Comparison of ENCODE assay signal across 31 cellular contexts in the genomic region with DNA sequence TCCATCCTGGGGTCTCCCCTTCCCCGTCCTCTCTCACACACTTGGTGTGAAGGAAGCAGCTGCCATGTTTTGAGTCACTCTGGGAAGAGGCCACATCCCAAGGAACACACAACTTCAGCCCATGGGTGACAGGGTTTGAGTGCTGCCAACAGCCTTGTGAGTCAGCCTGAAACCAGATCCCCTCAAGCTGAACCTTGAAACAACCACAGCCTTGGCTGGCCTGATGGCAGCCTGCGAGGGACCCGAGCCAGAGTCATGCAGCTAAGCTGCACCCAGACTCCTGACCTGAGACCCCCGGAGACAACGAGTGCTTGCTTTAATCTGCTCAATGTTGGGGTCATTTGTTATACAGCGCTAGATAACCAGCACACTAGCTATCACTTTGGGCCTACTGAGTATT. TPM values are rescaled to one million over a fixed set of nuclear protein-coding genes. Genes with fewer than 3 reads are reported as not detected.
DNase-seq lines count a peak whose midpoint lies in the region; ATAC-seq and TF ChIP-seq lines count a peak whose summit lies in the region.
"Had no signal": no experiment of that assay in that cellular context is flagged by ENCODE, and none has a peak within 500 bp of the region (broad histone marks: within the 10 kb centered on the region; RNA-seq: fewer than 3 reads in every experiment).

No MANE protein-coding gene starts in this region.

- no peaks in the 10 kb centered on the region for H3K36me3 Mint-ChIP-seq in activated T-cell treated with anti-CD3 and anti-CD28 coated beads, Interleukin-2, amount 50 U/mL, for 24 hours (ENCODE audit: low read depth)
- H3K36me3 Mint-ChIP-seq: mesothelial cell of epicardium had no signal

- no peak overlapping the region for H3K4me3 Mint-ChIP-seq in activated T-cell treated with anti-CD3 and anti-CD28 coated beads, Interleukin-2, amount 50 U/mL, for 24 hours
- H3K4me3 Mint-ChIP-seq: activated naive CD4-positive, alpha-beta T cell treated with anti-CD3 and anti-CD28 coated beads for 36 hours; activated T-helper 1 cell treated with anti-CD3 and anti-CD28 coated beads, Interleukin-12 subunit alpha, Interleukin-12 subunit beta, Interleukin-2, Interleukin-4 antibody, amounts not matched to agents 30 ng/mL and 10 ng/mL and 1 ng/mL, durations not matched to agents 14 hours and 24 hours and 36 hours; CD4-positive, alpha-beta T cell; central memory CD8-positive, alpha-beta T cell; mesothelial cell of epicardium; naive B cell; T-helper 1 cell treated with Interleukin-12 subunit alpha and Interleukin-12 subunit beta and Interleukin-4 antibody, amounts not matched to agents 30 μg/mL and 1 μg/mL, for 36 hours had no signal

- no peak overlapping the region for H3K4me3 ChIP-seq in MG63
- H3K4me3 ChIP-seq: body of pancreas, tibial artery had no signal

- peak; percentile 69 for DNase-seq in MG63
- peak; percentile 50 for DNase-seq in myocyte (ENCODE audit: low read depth)
- DNase-seq in hypothalamus (lab: John Stamatoyannopoulos, UW): no peak
- no peak for DNase-seq in activated T-cell treated with anti-CD3 and anti-CD28 coated beads, Interleukin-2, amount 50 U/mL, for 24 hours
- DNase-seq in DMS 273 (lab: John Stamatoyannopoulos, UW; ENCODE audit: unreplicated experiment): no peak
- DNase-seq: activated CD4-positive, alpha-beta T cell treated with anti-CD3 and anti-CD28 coated beads, Interleukin-2, amount 50 U/mL, for 4 hours; activated naive CD4-positive, alpha-beta T cell treated with anti-CD3 and anti-CD28 coated beads for 36 hours; body of pancreas; CD4-positive, alpha-beta T cell; Kasumi-1; kidney; naive B cell; NCI-H1694; NCI-H446 treated with DMSO at 0.1 percent for 48 hours; OCI-M1; right cardiac atrium; stimulated activated CD8-positive, alpha-beta memory T cell treated with anti-CD3 and anti-CD28 coated beads, Interleukin-4, amount 100 ng/mL, for 48 hours; tibial artery had no signal

- no peak overlapping the region for H3K27ac Mint-ChIP-seq in activated T-cell treated with anti-CD3 and anti-CD28 coated beads, Interleukin-2, amount 50 U/mL, for 24 hours
- H3K27ac Mint-ChIP-seq: activated naive CD4-positive, alpha-beta T cell treated with anti-CD3 and anti-CD28 coated beads for 36 hours; activated T-helper 1 cell treated with anti-CD3 and anti-CD28 coated beads, Interleukin-12 subunit alpha, Interleukin-12 subunit beta, Interleukin-2, Interleukin-4 antibody, amounts not matched to agents 30 ng/mL and 10 ng/mL and 1 ng/mL, durations not matched to agents 14 hours and 24 hours and 36 hours; CD4-positive, alpha-beta T cell; mesothelial cell of epicardium; naive B cell; T-helper 1 cell treated with Interleukin-12 subunit alpha and Interleukin-12 subunit beta and Interleukin-4 antibody, amounts not matched to agents 30 μg/mL and 1 μg/mL, for 36 hours had no signal

- no peaks in the 10 kb centered on the region for H3K4me1 Mint-ChIP-seq in activated T-cell treated with anti-CD3 and anti-CD28 coated beads, Interleukin-2, amount 50 U/mL, for 24 hours (ENCODE audit: low read depth)
- H3K4me1 Mint-ChIP-seq: central memory CD8-positive, alpha-beta T cell; mesothelial cell of epicardium had no signal

- TF ChIP-seq POLR2A in GM18505 (IDR thresholded peaks at IDR 0.05; ENCODE audit: borderline replicate concordance, extremely low read depth, insufficient read depth, insufficient read length): no peak

- H3K9me3 Mint-ChIP-seq in activated T-cell treated with anti-CD3 and anti-CD28 coated beads, Interleukin-2, amount 50 U/mL, for 24 hours: peaks cover 2% of the 10 kb centered on the region
- H3K9me3 Mint-ChIP-seq: activated T-helper 1 cell treated with anti-CD3 and anti-CD28 coated beads, Interleukin-12 subunit alpha, Interleukin-12 subunit beta, Interleukin-2, Interleukin-4 antibody, amounts not matched to agents 30 ng/mL and 10 ng/mL and 1 ng/mL, durations not matched to agents 14 hours and 24 hours and 36 hours; central memory CD8-positive, alpha-beta T cell had no signal

- ATAC-seq in GM18505 (IDR thresholded peaks at IDR 0.05; ENCODE audit: unreplicated experiment) (peak; percentile 76), GM21367 (IDR thresholded peaks at IDR 0.05; ENCODE audit: unreplicated experiment) (peak; percentile 63), HG02678 (IDR thresholded peaks at IDR 0.05; ENCODE audit: unreplicated experiment) (no peak)
- ATAC-seq: body of pancreas, right cardiac atrium, SK-N-SH treated with all-trans-retinoic acid at 6 μM for 48 hours had no signal

- H3K27me3 Mint-ChIP-seq in activated T-cell treated with anti-CD3 and anti-CD28 coated beads, Interleukin-2, amount 50 U/mL, for 24 hours: no peaks in the 10 kb centered on the region
- H3K27me3 Mint-ChIP-seq: naive B cell had no signal

- no peaks in the 10 kb centered on the region for H3K36me3 ChIP-seq in MG63
- H3K36me3 ChIP-seq: tibial artery had no signal

- H3K27me3 ChIP-seq in MG63: no peaks in the 10 kb centered on the region
- H3K27me3 ChIP-seq: body of pancreas, tibial artery had no signal

- H3K9me3 ChIP-seq in MG63: no peaks in the 10 kb centered on the region
- H3K9me3 ChIP-seq: body of pancreas had no signal

RNA-seq across cellular contexts. Expression of a gene that starts 19.3 kb away (rescaled TPM):
- not detected in 2 replicates for total RNA-seq in MG63 (2014; rRNA removed; shearing (Covaris generic); ENCODE audit: low replicate concordance)
- not detected in 2 replicates for total RNA-seq in myocyte
- polyA plus RNA-seq in myocyte (2012): not detected
- total RNA-seq: activated naive CD4-positive, alpha-beta T cell treated with anti-CD3 and anti-CD28 coated beads for 36 hours; activated T-helper 1 cell treated with anti-CD3 and anti-CD28 coated beads, Interleukin-12 subunit alpha, Interleukin-12 subunit beta, Interleukin-2, Interleukin-4 antibody, amounts not matched to agents 30 ng/mL and 10 ng/mL and 1 ng/mL, durations not matched to agents 14 hours and 24 hours and 36 hours; body of pancreas; CD4-positive, alpha-beta T cell; fibroblast of villous mesenchyme; H1; kidney; liver; mesothelial cell of epicardium; right cardiac atrium had no signal
- polyA plus RNA-seq: adipose tissue, esophagus, H1, liver, right cardiac atrium had no signal

Comparison
In these comparisons a context has a peak if more than half of its experiments do, and no peak if none do; other contexts are left out.
1. DNase-seq: peak in MG63 (single experiment) and myocyte (single experiment); none in hypothalamus (0 of 51), activated T-cell treated with anti-CD3 and anti-CD28 coated beads, Interleukin-2, amount 50 U/mL, for 24 hours (single experiment) and DMS 273 (single experiment).